In genomic region chr1:54791880-54792522, GRCh38 we compare ENCODE assay signal across 8 cellular contexts. TPM values are rescaled to one million over a fixed set of nuclear protein-coding genes. Genes with fewer than 3 reads are reported as not detected.
DNase-seq lines count a peak whose midpoint lies in the region; ATAC-seq lines count a peak whose summit lies in the region.

No MANE protein-coding gene starts in this region.

- peak; percentile 32 to 76 for DNase-seq in NCI-H446 (lab: John Stamatoyannopoulos, UW)
- DNase-seq in NCI-H446 treated with DMSO at 0.1 percent for 48 hours (lab: John Stamatoyannopoulos, UW), result no peak
- peak; percentile 33 for DNase-seq in NCI-H1694 treated with DMSO at 0.1 percent for 48 hours (lab: John Stamatoyannopoulos, UW)
- peak; percentile 48 to 51 for DNase-seq in lung microvascular endothelial cell (ENCODE audit: low read depth in 2 of 2)

- peaks cover 9% of the 10 kb centered on the region for H3K36me3 Mint-ChIP-seq in activated T-helper 17 cell treated with anti-CD3 and anti-CD28 coated beads, Interleukin-2, amount 50 U/mL, for 72 hours (ENCODE audit: low read depth)

- H3K4me3 Mint-ChIP-seq in activated T-helper 17 cell treated with anti-CD3 and anti-CD28 coated beads, Interleukin-2, amount 50 U/mL, for 72 hours, result no peak overlapping the region

- no peaks in the 10 kb centered on the region for H3K9me3 Mint-ChIP-seq in activated T-helper 17 cell treated with anti-CD3 and anti-CD28 coated beads, Interleukin-2, amount 50 U/mL, for 72 hours

- no peaks in the 10 kb centered on the region for H3K27me3 Mint-ChIP-seq in activated T-helper 17 cell treated with anti-CD3 and anti-CD28 coated beads, Interleukin-2, amount 50 U/mL, for 72 hours

- ATAC-seq in activated T-helper 17 cell treated with anti-CD3 and anti-CD28 coated beads, Interleukin-2, amount 50 U/mL, for 72 hours (replicated peaks), result peak; percentile 48
- ATAC-seq in GM19463 (IDR thresholded peaks at IDR 0.05; ENCODE audit: unreplicated experiment), result no peak
- no peak for ATAC-seq in GM18519 (IDR thresholded peaks at IDR 0.05; ENCODE audit: low FRiP score, unreplicated experiment)
- no peak for ATAC-seq in GM19328 (IDR thresholded peaks at IDR 0.05; ENCODE audit: unreplicated experiment)

- H3K4me1 Mint-ChIP-seq in activated T-helper 17 cell treated with anti-CD3 and anti-CD28 coated beads, Interleukin-2, amount 50 U/mL, for 72 hours, result no peaks in the 10 kb centered on the region

- H3K27ac Mint-ChIP-seq in activated T-helper 17 cell treated with anti-CD3 and anti-CD28 coated beads, Interleukin-2, amount 50 U/mL, for 72 hours, result peak overlapping the region; percentile 24

RNA-seq across cellular contexts. Expression of gene TTC22, which starts 9.1 kb away (rescaled TPM):
- total RNA-seq in activated T-helper 17 cell treated with anti-CD3 and anti-CD28 coated beads, Interleukin-2, amount 50 U/mL, for 72 hours, result 10 to 100 TPM in 1 of 2 donors, 1 to 10 TPM in 1; 3.6 to 10.6 TPM
- under 0.01 TPM in 1 of 2 replicates, not detected in the other for total RNA-seq in lung microvascular endothelial cell

RNA-seq across cellular contexts. Expression of gene PARS2, which starts 27.7 kb away (rescaled TPM):
- 1 to 10 TPM; 4.7 to 6.6 TPM for total RNA-seq in activated T-helper 17 cell treated with anti-CD3 and anti-CD28 coated beads, Interleukin-2, amount 50 U/mL, for 72 hours
- total RNA-seq in lung microvascular endothelial cell, result 3.1 and 3.8 TPM in 2 replicates
